ENCODE assay signal across 8 cellular contexts in the genomic region with DNA sequence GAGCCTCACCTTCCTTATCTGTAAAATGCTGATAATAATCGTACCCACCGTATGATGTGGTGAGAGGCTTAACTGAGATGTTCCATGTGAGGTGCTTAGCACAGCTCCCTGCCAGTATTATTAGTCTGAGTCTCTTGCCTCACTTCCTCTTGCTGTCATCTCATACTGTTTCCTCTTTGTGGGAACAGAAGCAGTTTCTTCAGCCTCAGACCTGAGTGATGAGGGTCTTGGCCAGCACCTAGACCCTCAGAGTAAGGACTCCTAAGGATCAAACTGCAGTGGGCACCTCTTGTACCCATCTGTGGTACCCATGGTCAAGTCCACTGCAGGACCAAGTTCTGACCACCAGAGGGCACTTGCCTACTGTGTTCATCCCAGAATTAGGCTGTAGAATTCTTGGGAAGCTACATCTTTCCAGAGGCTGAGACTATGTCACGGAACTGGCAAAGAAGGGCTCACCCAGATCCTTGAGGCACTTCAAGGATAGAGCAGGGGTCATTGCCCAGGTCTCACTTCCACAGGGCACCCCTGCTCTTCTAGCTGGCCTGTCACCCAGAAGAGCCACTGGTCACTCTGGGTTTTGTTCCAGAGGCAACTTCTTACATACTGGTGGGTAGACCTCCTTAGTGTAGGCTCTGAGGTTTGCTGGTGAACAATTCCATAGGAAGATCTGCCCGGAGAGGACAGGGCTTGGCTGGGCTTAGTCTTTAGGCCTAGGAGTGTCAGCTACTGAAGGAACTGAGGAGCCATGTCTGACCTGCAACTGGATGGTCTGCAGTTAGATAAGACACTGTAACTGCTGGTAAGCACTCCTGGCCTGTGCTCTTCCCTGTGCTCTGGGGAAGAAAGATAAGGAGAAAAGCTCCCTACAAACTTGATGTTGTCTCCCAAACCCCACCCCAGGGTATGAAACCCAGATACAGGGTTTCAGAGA. TPM values are rescaled to one million over a fixed set of nuclear protein-coding genes. Genes with fewer than 3 reads are reported as not detected.
DNase-seq lines count a peak whose midpoint lies in the region; ATAC-seq and TF ChIP-seq lines count a peak whose summit lies in the region.

No MANE protein-coding gene starts in this region.

- H3K9ac ChIP-seq in HCT116 (ENCODE audit: low read length), result no peak overlapping the region
- no peak overlapping the region for H3K9ac ChIP-seq in NT2/D1 (ENCODE audit: insufficient read length, low read depth)
- no peak overlapping the region for H3K9ac ChIP-seq in fibroblast of lung (ENCODE audit: insufficient read depth, low read length)

- H3K4me1 ChIP-seq in HCT116 (ENCODE audit: control insufficient read depth in 1 of 2, insufficient read depth in 2 of 2, low read length in 2 of 2) (no peaks in the 10 kb centered on the region), NT2/D1 (ENCODE audit: insufficient read depth, insufficient read length) (no peaks in the 10 kb centered on the region), fibroblast of lung (ENCODE audit: control insufficient read depth, extremely low read depth, insufficient read depth, low read length) (no peaks in the 10 kb centered on the region), tibial nerve (no peaks in the 10 kb centered on the region)

- CTCF ChIA-PET in HCT116 (lab: Charles Lee), result interaction anchor here (0.6 to 5.4 kb wide), 15 partner anchors 8 to 554 kb away, joined by 3 to 76 read pairs (median 4); a partner anchor contains a TSS

- H3K4me2 ChIP-seq in HCT116 (ENCODE audit: low read length), result no peak overlapping the region
- no peak overlapping the region for H3K4me2 ChIP-seq in fibroblast of lung (ENCODE audit: extremely low read depth, insufficient read depth, low read length)

- no peak overlapping the region for H3K4me3 Mint-ChIP-seq in CD14-positive monocyte
- no peak overlapping the region for H3K4me3 Mint-ChIP-seq in naive thymus-derived CD8-positive, alpha-beta T cell

- POLR2A ChIA-PET in HCT116 (lab: Charles Lee), result no interaction called here
- POLR2A ChIA-PET in naive thymus-derived CD8-positive, alpha-beta T cell (lab: Charles Lee), result no interaction called here

- RAD21 ChIA-PET in HCT116 (lab: Charles Lee; ENCODE audit: low non-redundant PET in 1 of 2, low total read pairs in 2 of 2, uncharacterized antibody in 2 of 2, unreplicated experiment in 2 of 2), result interaction anchor here (0.7 to 1.3 kb wide), 5 partner anchors 9 to 542 kb away, joined by 3 to 7 read pairs (median 4); a partner anchor contains a TSS

- no peaks in the 10 kb centered on the region for H4K20me1 ChIP-seq in HCT116 (ENCODE audit: insufficient read depth)
- H4K20me1 ChIP-seq in fibroblast of lung (ENCODE audit: control insufficient read depth, extremely low read depth, insufficient read depth, low read length), result no peaks in the 10 kb centered on the region

- H3K9me2 ChIP-seq in HCT116 (ENCODE audit: insufficient read depth), result no peaks in the 10 kb centered on the region

- peak; percentile 87 for ATAC-seq in HCT116
- ATAC-seq in naive thymus-derived CD8-positive, alpha-beta T cell, result no peak
- no peak for ATAC-seq in GM18517 (IDR thresholded peaks at IDR 0.05; ENCODE audit: unreplicated experiment)

- peak; percentile 80 for TF ChIP-seq RAD21 in HCT116 (IDR thresholded peaks at IDR 0.05; ENCODE audit: low read depth)

- DNase-seq in CD14-positive monocyte (ENCODE audit: low spot score) (no peak), HCT116 (ENCODE audit: low read depth, low spot score) (peak; percentile 24), NT2/D1 (ENCODE audit: low read depth, low spot score) (peak; percentile 39), activated T-cell treated with anti-CD3 and anti-CD28 coated beads for 24 hours (ENCODE audit: low read depth) (peak; percentile 10), fibroblast of lung (ENCODE audit: low read depth in 2 of 2) (peak; percentile 42 to 74), tibial nerve (ENCODE audit: low spot score in 2 of 2) (peak; percentile 49 to 85)
- DNase-seq in naive thymus-derived CD8-positive, alpha-beta T cell, result peak in 6 of 10 donors; percentile 14 to 37 (median 26)

- no peak overlapping the region for H2AFZ ChIP-seq in HCT116 (ENCODE audit: low read depth, low read length, poor library complexity, severe bottlenecking)
- no peak overlapping the region for H2AFZ ChIP-seq in fibroblast of lung (ENCODE audit: low read length)

- H3K27ac ChIP-seq in HCT116 (ENCODE audit: low read depth, low read length) (no peak overlapping the region), fibroblast of lung (ENCODE audit: insufficient read depth, low read length) (no peak overlapping the region), tibial nerve (no peak overlapping the region)

- no peak for TF ChIP-seq EP300 in tibial nerve (IDR thresholded peaks at IDR 0.05)

- peak; percentile 94 for TF ChIP-seq CTCF in CD14-positive monocyte (IDR thresholded peaks at IDR 0.05)
- TF ChIP-seq CTCF in HCT116 (IDR thresholded peaks at IDR 0.05 in 2 of 3, conservative IDR thresholded peaks at IDR 0.05 in 1 of 3; ENCODE audit: borderline replicate concordance in 1 of 3, insufficient read depth in 1 of 3, low read depth in 2 of 3, low read length in 2 of 3), result peak; percentile 54 to 97 (median 94); a peak in 5 of 6 replicates
- TF ChIP-seq CTCF in fibroblast of lung (conservative IDR thresholded peaks at IDR 0.05 in 1 of 2, IDR thresholded peaks at IDR 0.05 in 1 of 2; ENCODE audit: low read depth in 1 of 2, low read length in 2 of 2), result peak; percentile 85 to 99
- peak; percentile 72 to 81 (median 78) for TF ChIP-seq CTCF in tibial nerve (IDR thresholded peaks at IDR 0.05)

- 38 to 56% methylated on average over 4 of the region's 4 CpGs for WGBS in tibial nerve, 2 donors

- peaks cover 0 to 11% of the 10 kb centered on the region in 2 experiments; a peak in 1 of 4 replicates for H3K36me3 ChIP-seq in HCT116 (ENCODE audit: control insufficient read depth in 1 of 2, insufficient read depth in 2 of 2, low read length in 2 of 2)
- peaks cover 78% of the 10 kb centered on the region for H3K36me3 ChIP-seq in NT2/D1 (ENCODE audit: insufficient read depth, insufficient read length, low read length)
- no peaks in the 10 kb centered on the region for H3K36me3 ChIP-seq in fibroblast of lung (ENCODE audit: control insufficient read depth, insufficient read depth, low read length)
- peaks cover 0 to 68% (median 0%) of the 10 kb centered on the region in 3 donors for H3K36me3 ChIP-seq in tibial nerve

- H3K27ac Mint-ChIP-seq in CD14-positive monocyte, result peak overlapping the region in 3 of 7 donors; percentile 21 to 56 (median 54)
- H3K27ac Mint-ChIP-seq in naive thymus-derived CD8-positive, alpha-beta T cell, result peak overlapping the region in 1 of 10 donors; percentile 8

- H3K4me3 ChIP-seq in HCT116 (replicated peaks in 1 of 2; ENCODE audit: low read depth in 1 of 2, low read length in 2 of 2) (no peak overlapping the region), NT2/D1 (ENCODE audit: insufficient read length, low read depth) (no peak overlapping the region), fibroblast of lung (replicated peaks in 1 of 4; ENCODE audit: control extremely low read depth in 1 of 4, insufficient read depth in 1 of 4, low read depth in 3 of 4, low read length in 4 of 4) (no peak overlapping the region), tibial nerve (no peak overlapping the region)

- H3K9me3 ChIP-seq in HCT116 (ENCODE audit: control insufficient read depth in 1 of 2, insufficient read depth in 1 of 2, low read depth in 1 of 2, low read length in 2 of 2) (no peaks in the 10 kb centered on the region), NT2/D1 (ENCODE audit: insufficient read depth, low read length) (no peaks in the 10 kb centered on the region), fibroblast of lung (ENCODE audit: control insufficient read depth, insufficient read depth, low read depth, low read length) (no peaks in the 10 kb centered on the region), tibial nerve (no peaks in the 10 kb centered on the region)

- intact Hi-C loops in CD14-positive monocyte (cut with micrococcal nuclease) (loop anchor here (10.0 kb wide), 2 partner anchors 157 to 547 kb away; no protein-coding TSS in a partner anchor), HCT116 (cut with micrococcal nuclease) (loop anchor here (1.0 to 10.0 kb wide), 4 partner anchors 154 to 657 kb away; no protein-coding TSS in a partner anchor)

- TF ChIP-seq POLR2A in HCT116 (IDR thresholded peaks at IDR 0.05; ENCODE audit: borderline replicate concordance, extremely low read depth, insufficient read depth, insufficient read length) (no peak), tibial nerve (IDR thresholded peaks at IDR 0.05) (no peak)

- no TSS peak for BruUV-seq in HCT116 (replicated peaks; lab: Mats Ljungman, UMichigan)

- H3K36me3 Mint-ChIP-seq in CD14-positive monocyte, result peaks cover 8 to 9% of the 10 kb centered on the region in 2 donors
- H3K36me3 Mint-ChIP-seq in naive thymus-derived CD8-positive, alpha-beta T cell, result peaks cover 0 to 20% (median 2%) of the 10 kb centered on the region in 3 donors

- H3K9me3 Mint-ChIP-seq in CD14-positive monocyte, result no peaks in the 10 kb centered on the region
- H3K9me3 Mint-ChIP-seq in naive thymus-derived CD8-positive, alpha-beta T cell, result no peaks in the 10 kb centered on the region

- H3K27me3 ChIP-seq in HCT116 (ENCODE audit: insufficient read depth, low read length) (no peaks in the 10 kb centered on the region), NT2/D1 (ENCODE audit: insufficient read depth, insufficient read length) (no peaks in the 10 kb centered on the region), fibroblast of lung (ENCODE audit: control insufficient read depth, insufficient read depth, low read length) (no peaks in the 10 kb centered on the region), tibial nerve (no peaks in the 10 kb centered on the region)

- H3K4me1 Mint-ChIP-seq in CD14-positive monocyte, result peaks cover 14% of the 10 kb centered on the region
- H3K4me1 Mint-ChIP-seq in naive thymus-derived CD8-positive, alpha-beta T cell, result no peaks in the 10 kb centered on the region

- no peaks in the 10 kb centered on the region for H3K27me3 Mint-ChIP-seq in CD14-positive monocyte (ENCODE audit: low read depth in 3 of 3)
- no peaks in the 10 kb centered on the region for H3K27me3 Mint-ChIP-seq in naive thymus-derived CD8-positive, alpha-beta T cell

- H3K79me2 ChIP-seq in HCT116 (ENCODE audit: insufficient read depth, low read length) (no peaks in the 10 kb centered on the region), fibroblast of lung (ENCODE audit: control insufficient read depth, insufficient read depth, low read length) (no peaks in the 10 kb centered on the region)

RNA-seq across cellular contexts. Expression of a gene that starts 20.6 kb away (rescaled TPM):
- polyA plus RNA-seq in CD14-positive monocyte (not detected), fibroblast of lung (0.05 TPM in 1 of 2 replicates, not detected in the other)
- total RNA-seq in HCT116 (2021; ENCODE audit: unreplicated experiment) (2.3 TPM), fibroblast of lung (0.26 and 0.66 TPM in 2 replicates), tibial nerve (1 to 10 TPM in 3 of 4 donors, under 1 TPM in 1; 0.87 to 3.6 (median 1.3) TPM)
- polyA plus RNA-seq in HCT116 (2012), result 2.2 TPM in 2 replicates
- 0.07 TPM in 1 of 2 replicates, not detected in the other for polyA plus RNA-seq in fibroblast of lung (2012)
- polyA minus RNA-seq in fibroblast of lung (ENCODE audit: low replicate concordance), result not detected in 2 replicates
- 1 to 10 TPM; 1.6 to 1.9 TPM for total RNA-seq in naive thymus-derived CD8-positive, alpha-beta T cell
- not detected for polyA plus RNA-seq in naive thymus-derived CD8-positive, alpha-beta T cell

RNA-seq across cellular contexts. Expression of a gene that starts 30.7 kb away (rescaled TPM):
- polyA plus RNA-seq in CD14-positive monocyte, result under 1 TPM; 0.31 to 0.36 TPM
- 21.6 TPM for total RNA-seq in HCT116 (2021; ENCODE audit: unreplicated experiment)
- 5.6 and 7.1 TPM in 2 replicates for polyA plus RNA-seq in HCT116 (2012)
- 6.2 and 10.7 TPM in 2 replicates for total RNA-seq in fibroblast of lung
- polyA plus RNA-seq in fibroblast of lung, result 1.2 and 1.5 TPM in 2 replicates
- 0.73 and 1.0 TPM in 2 replicates for polyA plus RNA-seq in fibroblast of lung (2012)
- 1.3 and 3.1 TPM in 2 replicates for polyA minus RNA-seq in fibroblast of lung (ENCODE audit: low replicate concordance)
- total RNA-seq in naive thymus-derived CD8-positive, alpha-beta T cell, result 10 to 100 TPM; 27.2 TPM
- polyA plus RNA-seq in naive thymus-derived CD8-positive, alpha-beta T cell, result 1 to 10 TPM in 2 of 3 donors, under 1 TPM in 1; 0.66 to 1.7 (median 1.1) TPM
- total RNA-seq in tibial nerve, result 10 to 100 TPM; 17.7 to 29.3 (median 22.7) TPM

RNA-seq across cellular contexts. Expression of a gene that starts 52.5 kb away (rescaled TPM):
- polyA plus RNA-seq in CD14-positive monocyte, result 10 to 100 TPM; 24.1 to 28.1 TPM
- 29.0 TPM for total RNA-seq in HCT116 (2021; ENCODE audit: unreplicated experiment)
- 22.1 and 22.5 TPM in 2 replicates for polyA plus RNA-seq in HCT116 (2012)
- 38.8 and 44.2 TPM in 2 replicates for total RNA-seq in fibroblast of lung
- polyA plus RNA-seq in fibroblast of lung, result 38.3 and 41.9 TPM in 2 replicates
- 30.0 and 34.1 TPM in 2 replicates for polyA plus RNA-seq in fibroblast of lung (2012)
- polyA minus RNA-seq in fibroblast of lung (ENCODE audit: low replicate concordance), result 35.5 and 39.5 TPM in 2 replicates
- total RNA-seq in naive thymus-derived CD8-positive, alpha-beta T cell, result 10 to 100 TPM; 18.6 to 21.7 TPM
- 10 to 100 TPM; 28.5 to 35.4 (median 30.3) TPM for polyA plus RNA-seq in naive thymus-derived CD8-positive, alpha-beta T cell
- 10 to 100 TPM; 17.8 to 29.7 (median 23.1) TPM for total RNA-seq in tibial nerve
